Comparison of ENCODE assay signal across 29 cellular contexts in the genomic region with DNA sequence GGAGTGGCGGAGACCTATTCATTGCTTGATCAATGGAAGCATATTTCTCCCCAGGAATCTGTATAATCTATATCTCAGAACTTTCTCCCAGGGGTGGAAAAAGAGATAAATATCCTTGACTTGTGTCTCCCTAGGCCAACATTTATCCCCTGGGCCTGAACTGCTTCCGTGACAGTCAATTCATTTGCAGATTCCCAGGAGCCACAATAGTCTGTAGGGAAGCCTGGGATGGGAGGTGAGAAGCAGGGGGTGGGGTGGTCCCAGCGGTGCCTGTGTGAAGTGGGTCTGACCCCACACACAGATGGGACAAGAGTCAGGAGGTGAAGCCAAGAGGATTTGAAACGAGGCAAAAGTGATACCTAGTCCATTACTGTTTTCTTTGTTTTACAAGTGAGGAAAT.
"Had no signal": no experiment of that assay in that cellular context is flagged by ENCODE, and none has a peak within 500 bp of the region (broad histone marks: within the 10 kb centered on the region; RNA-seq: fewer than 3 reads in every experiment).

No MANE protein-coding gene starts in this region.

- H3K9me3 Mint-ChIP-seq: dendritic cell treated with granulocyte-macrophage colony-stimulating factor and Interleukin-4, amounts not matched to agents 40 ng/mL and 50 ng/mL, for 4 days; endodermal cell had no signal

- H3K27me3 ChIP-seq: colonic mucosa, esophagus muscularis mucosa, esophagus squamous epithelium, foreskin keratinocyte, gastrocnemius medialis, gastroesophageal sphincter had no signal

- ATAC-seq: effector memory CD8-positive, alpha-beta T cell; esophagus mucosa; foreskin keratinocyte; gastrocnemius medialis; gastroesophageal sphincter; heart left ventricle; heart right ventricle had no signal

- H3K27ac ChIP-seq: colonic mucosa, coronary artery, dorsolateral prefrontal cortex, epithelial cell of prostate, esophagus muscularis mucosa, esophagus squamous epithelium, foreskin keratinocyte, gastrocnemius medialis, gastroesophageal sphincter, heart left ventricle, heart right ventricle had no signal

- FAIRE-seq: colon, endometrium, endothelial cell of umbilical vein, frontal cortex had no signal

- DNase-seq: colonic mucosa; cortex of kidney; dermis blood vessel endothelial cell; dorsolateral prefrontal cortex; effector CD4-positive, alpha-beta T cell; effector CD8-positive, alpha-beta T cell; effector memory CD4-positive, alpha-beta T cell; effector memory CD8-positive, alpha-beta T cell; endodermal cell; erythroblast; esophagus squamous epithelium; foreskin fibroblast; foreskin keratinocyte; foreskin melanocyte; gastrocnemius medialis; glutamatergic neuron; head of caudate nucleus; heart left ventricle; heart right ventricle had no signal

- H3K4me3 ChIP-seq: colonic mucosa, coronary artery, dorsolateral prefrontal cortex, esophagus muscularis mucosa, esophagus squamous epithelium, gastrocnemius medialis, gastroesophageal sphincter, heart left ventricle, heart right ventricle had no signal

- H3K4me3 Mint-ChIP-seq: dendritic cell treated with granulocyte-macrophage colony-stimulating factor and Interleukin-4, amounts not matched to agents 40 ng/mL and 50 ng/mL, for 4 days; effector memory CD8-positive, alpha-beta T cell; endodermal cell had no signal

- H3K27me3 Mint-ChIP-seq: dendritic cell treated with granulocyte-macrophage colony-stimulating factor and Interleukin-4, amounts not matched to agents 40 ng/mL and 50 ng/mL, for 4 days; effector memory CD8-positive, alpha-beta T cell had no signal

- H3K36me3 ChIP-seq: colonic mucosa, esophagus muscularis mucosa, esophagus squamous epithelium, gastrocnemius medialis, gastroesophageal sphincter, heart left ventricle, heart right ventricle had no signal

- H3K27ac Mint-ChIP-seq: dendritic cell treated with granulocyte-macrophage colony-stimulating factor and Interleukin-4, amounts not matched to agents 40 ng/mL and 50 ng/mL, for 4 days; effector memory CD8-positive, alpha-beta T cell; endodermal cell had no signal

- H3K9me3 ChIP-seq: colonic mucosa, esophagus muscularis mucosa, esophagus squamous epithelium, gastrocnemius medialis, gastroesophageal sphincter, heart left ventricle, heart right ventricle had no signal

- H3K4me1 ChIP-seq: colonic mucosa, esophagus muscularis mucosa, foreskin keratinocyte, gastrocnemius medialis, gastroesophageal sphincter, heart left ventricle, heart right ventricle had no signal
